9 cellular contexts compared by ENCODE assay signal in the genomic region with DNA sequence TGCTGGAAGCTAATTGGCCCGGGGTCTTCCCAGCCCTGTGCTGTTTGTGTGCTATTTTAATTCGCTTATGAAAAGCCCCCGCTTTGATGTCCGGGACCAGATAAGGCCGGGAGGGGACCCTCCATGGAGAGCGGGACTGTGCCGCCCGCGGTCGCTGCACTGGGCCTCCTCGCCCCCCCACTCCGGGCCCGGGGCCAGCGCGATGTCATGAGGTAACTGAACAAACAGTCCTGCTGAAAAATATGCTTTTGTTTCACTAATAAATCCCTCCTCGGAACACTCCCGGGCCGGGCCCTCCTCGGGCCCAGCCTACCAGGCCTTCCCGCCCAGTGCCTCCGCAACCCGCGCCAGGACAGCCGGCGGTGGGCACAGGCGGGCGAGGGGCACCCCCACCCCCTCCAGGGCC.
DNase-seq lines count a peak whose midpoint lies in the region; ATAC-seq, FAIRE-seq and TF ChIP-seq lines count a peak whose summit lies in the region.
"Had no signal": no experiment of that assay in that cellular context is flagged by ENCODE, and none has a peak within 500 bp of the region (broad histone marks: within the 10 kb centered on the region; RNA-seq: fewer than 3 reads in every experiment).

No MANE protein-coding gene starts in this region.

- POLR2A ChIA-PET in CD8-positive, alpha-beta memory T cell (lab: Charles Lee), result no interaction called here

- CTCF ChIA-PET in CD8-positive, alpha-beta memory T cell (lab: Charles Lee), result no interaction called here

- intact Hi-C loops in Right ventricle myocardium inferior (cut with DNase I), result no loop called here
- intact Hi-C loops in pancreas (cut with DNase I), result no loop called here

- H3K9me3 Mint-ChIP-seq in CD8-positive, alpha-beta memory T cell, result no peaks in the 10 kb centered on the region

- 8 to 25% methylated on average over 13 to 27 of the region's 27 CpGs for WGBS in pancreas, 2 donors

- peaks cover 5 to 14% (median 13%) of the 10 kb centered on the region in 3 donors for H3K4me1 Mint-ChIP-seq in CD8-positive, alpha-beta memory T cell

- TF ChIP-seq CTCF in C4-2B (conservative IDR thresholded peaks at IDR 0.05), result no peak
- no peak for TF ChIP-seq CTCF in RWPE2 (IDR thresholded peaks at IDR 0.05; ENCODE audit: poor library complexity, severe bottlenecking)
- no peak for TF ChIP-seq CTCF in pancreas (IDR thresholded peaks at IDR 0.05)

- no peaks in the 10 kb centered on the region for H3K36me3 ChIP-seq in RWPE2 (ENCODE audit: low read depth)
- H3K36me3 ChIP-seq in pancreas, result no peaks in the 10 kb centered on the region
- no peaks in the 10 kb centered on the region for H3K36me3 ChIP-seq in CD8-positive, alpha-beta memory T cell (ENCODE audit: insufficient read depth, low read length)

- H3K9me3 ChIP-seq in RWPE2 (ENCODE audit: severe bottlenecking), result no peaks in the 10 kb centered on the region
- H3K9me3 ChIP-seq in pancreas, result no peaks in the 10 kb centered on the region
- no peaks in the 10 kb centered on the region for H3K9me3 ChIP-seq in CD8-positive, alpha-beta memory T cell (ENCODE audit: low read length)

- H3K27ac Mint-ChIP-seq in CD8-positive, alpha-beta memory T cell, result no peak overlapping the region

- no peak overlapping the region for H3K4me3 Mint-ChIP-seq in CD8-positive, alpha-beta memory T cell

- peaks cover 0 to 6% of the 10 kb centered on the region in 2 donors for H3K27me3 Mint-ChIP-seq in CD8-positive, alpha-beta memory T cell

- H3K4me1 ChIP-seq in RWPE2 (ENCODE audit: insufficient read depth, poor library complexity, severe bottlenecking), result peaks cover 4% of the 10 kb centered on the region
- H3K4me1 ChIP-seq in pancreas, result no peaks in the 10 kb centered on the region
- H3K4me1 ChIP-seq in CD8-positive, alpha-beta memory T cell (ENCODE audit: insufficient read depth, low read length), result no peaks in the 10 kb centered on the region

- no peaks in the 10 kb centered on the region for H3K36me3 Mint-ChIP-seq in CD8-positive, alpha-beta memory T cell

- H3K4me3 ChIP-seq in RWPE2 (ENCODE audit: severe bottlenecking), result no peak overlapping the region
- no peak overlapping the region for H3K4me3 ChIP-seq in pancreas
- H3K4me3 ChIP-seq in CD8-positive, alpha-beta memory T cell (ENCODE audit: low read length), result no peak overlapping the region

- H3K27ac ChIP-seq in C4-2B (peak overlapping the region; percentile 37), RWPE2 (ENCODE audit: poor library complexity, severe bottlenecking) (no peak overlapping the region), pancreas (peak overlapping the region; percentile 31 to 69 (median 43))
- no peak overlapping the region for H3K27ac ChIP-seq in CD8-positive, alpha-beta memory T cell (ENCODE audit: low read depth, low read length)

- FAIRE-seq in pancreas (lab: Jason Lieb, UNC), result no peak

- peak; percentile 46 for DNase-seq in RWPE2 (ENCODE audit: low spot score)
- peak; percentile 84 for DNase-seq in Right ventricle myocardium inferior (ENCODE audit: missing footprints)
- DNase-seq in pancreas, result peak; percentile 68 to 88 (median 81)
- DNase-seq in NCI-H2107 treated with DMSO at 0.1 percent for 48 hours (lab: John Stamatoyannopoulos, UW; ENCODE audit: unreplicated experiment), result no peak
- DNase-seq in CD8-positive, alpha-beta memory T cell, result no peak
- no peak for DNase-seq in NCI-H1105 treated with DMSO at 0.1 percent for 48 hours (lab: John Stamatoyannopoulos, UW)
- DNase-seq: activated CD4-positive, alpha-beta T cell treated with anti-CD3 and anti-CD28 coated beads for 4 hours had no signal

- no peaks in the 10 kb centered on the region for H3K27me3 ChIP-seq in RWPE2 (ENCODE audit: insufficient read depth, poor library complexity, severe bottlenecking)
- no peaks in the 10 kb centered on the region for H3K27me3 ChIP-seq in pancreas
- H3K27me3 ChIP-seq in CD8-positive, alpha-beta memory T cell (ENCODE audit: insufficient read depth, low read length, poor library complexity, severe bottlenecking), result no peaks in the 10 kb centered on the region

- no peak for ATAC-seq in RWPE2 (ENCODE audit: low read depth)
- peak; percentile 49 for ATAC-seq in Right ventricle myocardium inferior
- ATAC-seq in pancreas, result peak; percentile 83 to 90 (median 86)
- no peak for ATAC-seq in GM18873 (IDR thresholded peaks at IDR 0.05; ENCODE audit: low FRiP score, unreplicated experiment)

Comparison
In these comparisons a context has a peak if more than half of its experiments do, and no peak if none do; other contexts are left out.
1. H3K27ac ChIP-seq: peak in C4-2B (single experiment) and pancreas (4 of 4); none in RWPE2 (single experiment) and CD8-positive, alpha-beta memory T cell (single experiment).
2. ATAC-seq: peak in Right ventricle myocardium inferior (single experiment) and pancreas (4 of 4); none in RWPE2 (single experiment) and GM18873 (single experiment).
3. DNase-seq: peak in RWPE2 (single experiment), Right ventricle myocardium inferior (single experiment) and pancreas (6 of 6); none in NCI-H2107 treated with DMSO at 0.1 percent for 48 hours (single experiment), CD8-positive, alpha-beta memory T cell (0 of 5) and NCI-H1105 treated with DMSO at 0.1 percent for 48 hours (single experiment).